In the genomic region with DNA sequence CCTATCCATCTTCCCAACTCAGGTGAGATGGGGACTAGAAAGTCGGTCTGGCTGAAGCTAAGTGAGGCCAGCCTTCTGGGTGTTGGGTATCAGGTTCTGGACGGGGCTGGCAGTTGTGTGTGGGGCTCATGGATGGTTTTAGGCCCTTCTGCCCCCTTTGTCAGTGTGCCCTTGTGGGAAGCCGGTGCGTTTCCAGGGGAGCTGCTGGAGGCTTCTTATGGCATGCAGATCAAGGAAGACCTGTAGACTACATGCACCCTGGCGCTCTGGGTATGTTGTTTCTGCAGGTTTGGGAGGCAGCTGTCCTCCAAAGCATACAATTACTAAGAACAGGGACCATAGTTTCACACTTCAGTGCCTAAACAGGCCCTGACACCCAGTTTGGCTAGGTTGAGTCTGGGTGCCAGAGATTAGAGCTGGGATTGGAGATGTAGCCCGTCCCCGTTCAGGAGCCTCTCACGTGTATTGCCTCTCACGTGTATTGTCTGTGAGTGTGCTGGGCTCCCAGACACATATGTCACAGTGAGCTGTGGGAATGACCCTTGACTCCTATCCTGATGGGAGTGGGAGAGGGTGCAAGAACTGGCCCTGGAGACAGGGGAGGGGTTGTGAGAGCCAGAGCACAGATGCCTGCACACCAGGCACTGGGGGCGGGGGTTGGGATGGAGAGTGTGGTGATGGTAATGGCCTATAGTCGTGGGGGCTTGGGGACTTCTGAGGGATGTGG, we compare ENCODE assay signal across 3 cellular contexts.
TF ChIP-seq lines count a peak whose summit lies in the region.

No MANE protein-coding gene starts in this region.

TF ChIP-seq in IMR-90, 13 proteins besides CTCF, POLR2A, EP300 and RAD21:
- TF ChIP-seq FOS (IDR thresholded peaks at IDR 0.05; ENCODE audit: low read depth, low read length) (no peak), RFX5 (IDR thresholded peaks at IDR 0.05; ENCODE audit: low read depth, low read length) (no peak), CHD1 (IDR thresholded peaks at IDR 0.05; ENCODE audit: low read depth, low read length) (no peak), NFE2L2 (IDR thresholded peaks at IDR 0.05; ENCODE audit: low read depth, low read length) (no peak), MAZ (IDR thresholded peaks at IDR 0.05; ENCODE audit: borderline replicate concordance, low read depth, low read length) (no peak), MAFK (IDR thresholded peaks at IDR 0.05; ENCODE audit: low read depth, low read length) (no peak), ELK1 (IDR thresholded peaks at IDR 0.05; ENCODE audit: borderline replicate concordance, low read depth, low read length) (no peak), USF2 (IDR thresholded peaks at IDR 0.05; ENCODE audit: low read depth, low read length) (no peak), MXI1 (IDR thresholded peaks at IDR 0.05; ENCODE audit: borderline replicate concordance, low read depth, low read length) (no peak), SMC3 (IDR thresholded peaks at IDR 0.05; ENCODE audit: low read depth, low read length) (no peak), CEBPB (IDR thresholded peaks at IDR 0.05; ENCODE audit: low read depth, low read length) (no peak), RCOR1 (IDR thresholded peaks at IDR 0.05; ENCODE audit: insufficient replicate concordance, low read length) (no peak), BHLHE40 (IDR thresholded peaks at IDR 0.05; ENCODE audit: low read depth, low read length) (no peak)

TF ChIP-seq in neural cell, 6 proteins besides CTCF, POLR2A, EP300 and RAD21:
- TF ChIP-seq SMC3 (conservative IDR thresholded peaks at IDR 0.05; ENCODE audit: poor library complexity) (no peak), TAF1 (IDR thresholded peaks at IDR 0.05; ENCODE audit: low read depth) (no peak), MXI1 (conservative IDR thresholded peaks at IDR 0.05; ENCODE audit: poor library complexity, severe bottlenecking) (no peak), REST (IDR thresholded peaks at IDR 0.05; ENCODE audit: borderline replicate concordance) (no peak), POLR2AphosphoS5 (IDR thresholded peaks at IDR 0.05) (no peak), EZH2 (IDR thresholded peaks at IDR 0.05; ENCODE audit: borderline replicate concordance, insufficient read depth, low read length, poor library complexity, severe bottlenecking) (no peak)

TF ChIP-seq in SK-N-SH treated with all-trans-retinoic acid at 6 μM for 48 hours, 23 proteins besides CTCF, POLR2A, EP300 and RAD21:
- TF ChIP-seq ARNTL (CRISPR knock-in tag; IDR thresholded peaks at IDR 0.05; ENCODE audit: borderline replicate concordance, low read depth) (no peak), PPARA (CRISPR knock-in tag; IDR thresholded peaks at IDR 0.05; ENCODE audit: borderline replicate concordance) (no peak)
